Comparison of ENCODE assay signal across 7 cellular contexts in genomic region chr17:29572691-29573557, GRCh38. TPM values are rescaled to one million over a fixed set of nuclear protein-coding genes. Genes with fewer than 3 reads are reported as not detected.
DNase-seq lines count a peak whose midpoint lies in the region; ATAC-seq, FAIRE-seq and TF ChIP-seq lines count a peak whose summit lies in the region.

No MANE protein-coding gene starts in this region.

- peaks cover 10% of the 10 kb centered on the region for H3K23me2 ChIP-seq in H1 (ENCODE audit: low read depth, low read length)

- H3K9me3 ChIP-seq in H1 (ENCODE audit: insufficient read depth in 2 of 2, low read depth in 1 of 2, low read length in 1 of 2) = no peaks in the 10 kb centered on the region
- H3K9me3 ChIP-seq in mesodermal cell (ENCODE audit: control insufficient read depth, low read length) = no peaks in the 10 kb centered on the region
- no peaks in the 10 kb centered on the region for H3K9me3 ChIP-seq in transverse colon

- TF ChIP-seq RAD21 in H1 (IDR thresholded peaks at IDR 0.05 in 1 of 2, conservative IDR thresholded peaks at IDR 0.05 in 1 of 2; ENCODE audit: low read depth in 2 of 2, low read length in 2 of 2) = peak; percentile 41 to 57

- no peak overlapping the region for H2BK12ac ChIP-seq in H1 (ENCODE audit: low read depth, low read length)

- H2BK5ac ChIP-seq in H1 (ENCODE audit: low read depth, low read length) = no peak overlapping the region

- WGBS in H1 (ENCODE audit: extremely low coverage in 1 of 2, insufficient coverage in 1 of 2, insufficient read length in 1 of 2, insufficient replicate concordance in 2 of 2, low coverage in 1 of 2, low lambda C conversion rate in 2 of 2, missing lambda C conversion rate in 1 of 2), 2 experiments = 37% methylated on average over 31 of the region's 62 CpGs; no CpG with 5 or more reads in 1 of the 2 experiments
- 26 to 42% methylated on average over 23 to 34 of the region's 62 CpGs for WGBS in mesodermal cell (ENCODE audit: insufficient coverage in 2 of 2), 2 experiments
- WGBS in transverse colon (ENCODE audit: low coverage in 1 of 2), 2 donors = 66 to 69% methylated on average over 4 to 35 of the region's 62 CpGs

- H2BK120ac ChIP-seq in H1 (replicated peaks; ENCODE audit: low read depth, low read length) = no peak overlapping the region

- no peak overlapping the region for H2BK15ac ChIP-seq in H1 (ENCODE audit: low read length)

- H3K79me1 ChIP-seq in H1 (ENCODE audit: low read depth, low read length) = no peaks in the 10 kb centered on the region

- no peak overlapping the region for H2AFZ ChIP-seq in H1 (ENCODE audit: low read length)

- FAIRE-seq in H1 (lab: Jason Lieb, UNC) = no peak

- no peak overlapping the region for H3K4ac ChIP-seq in H1 (replicated peaks; ENCODE audit: insufficient read length, low read depth, low read length)

- in situ Hi-C loops in transverse colon (cut with MboI; ENCODE audit: low pct_ligation_motif_present in 1 of 4, low pct_unique_long_range_greater_than_20kb in 1 of 4, low sequenced_read_pairs in 3 of 4) = no loop called here

- DNase-seq in HCEC 1CT (peak; percentile 54), H1 (ENCODE audit: low read depth in 1 of 2, low spot score in 2 of 2) (peak in 1 of 2 experiments; percentile 85), transverse colon (peak; percentile 53), NCI-H446 (lab: John Stamatoyannopoulos, UW) (no peak)
- peak; percentile 61 to 67 for DNase-seq in activated CD4-positive, alpha-beta T cell treated with anti-CD3 and anti-CD28 coated beads for 4 hours

- H3K36me3 ChIP-seq in H1 (ENCODE audit: control insufficient read depth in 2 of 4, insufficient read depth in 4 of 4, low read length in 3 of 4) (peaks cover 5 to 26% (median 14%) of the 10 kb centered on the region in 4 experiments; a peak in 6 of 8 replicates), mesodermal cell (ENCODE audit: control insufficient read depth, insufficient read depth, low read length) (peaks cover 57% of the 10 kb centered on the region), transverse colon (peaks cover 0 to 12% (median 4%) of the 10 kb centered on the region in 4 donors)

- no peak overlapping the region for H4K91ac ChIP-seq in H1 (replicated peaks; ENCODE audit: insufficient read length, low read length)

- H3K23ac ChIP-seq in H1 (ENCODE audit: insufficient read length) = no peak overlapping the region

- ATAC-seq in GM18511 (IDR thresholded peaks at IDR 0.05; ENCODE audit: unreplicated experiment) = no peak

- TF ChIP-seq CTCF in H1 (IDR thresholded peaks at IDR 0.05; ENCODE audit: control extremely low read depth in 1 of 3, insufficient read depth in 1 of 3, low read depth in 1 of 3, low read length in 3 of 3) = peak; percentile 66 to 83 (median 72)
- TF ChIP-seq CTCF in transverse colon (IDR thresholded peaks at IDR 0.05) = peak; percentile 37 to 69 (median 55)

- no peak overlapping the region for H4K5ac ChIP-seq in H1 (ENCODE audit: insufficient read length, low read depth, low read length)

- TF ChIP-seq POLR2A in H1 (IDR thresholded peaks at IDR 0.05; ENCODE audit: control extremely low read depth in 1 of 2, low read depth in 2 of 2, low read length in 2 of 2) (no peak), transverse colon (IDR thresholded peaks at IDR 0.05) (no peak)

- H3K14ac ChIP-seq in H1 (ENCODE audit: insufficient read length) = no peak overlapping the region

- no peak overlapping the region for H2AK5ac ChIP-seq in H1 (ENCODE audit: low read depth, low read length)

- peak overlapping the region; percentile 65; the same call in 1 of the 2 replicates for H3K18ac ChIP-seq in H1 (ENCODE audit: extremely low read depth, low read length)

- peak overlapping the region; percentile 32 to 76; a peak in 3 of 4 replicates for H3K4me2 ChIP-seq in H1 (ENCODE audit: insufficient read depth in 1 of 2, low read depth in 2 of 2, low read length in 2 of 2)

- H4K20me1 ChIP-seq in H1 (replicated peaks in 1 of 2; ENCODE audit: control insufficient read depth in 1 of 2, insufficient read depth in 2 of 2, low read length in 2 of 2) = peaks cover 0 to 1% of the 10 kb centered on the region in 2 experiments

- peaks cover 0 to 11% (median 5%) of the 10 kb centered on the region in 4 experiments; a peak in 4 of 7 replicates for H3K27me3 ChIP-seq in H1 (replicated peaks in 1 of 4; ENCODE audit: control insufficient read depth in 3 of 4, extremely low read depth in 1 of 4, insufficient read depth in 3 of 4, low read length in 3 of 4)
- H3K27me3 ChIP-seq in transverse colon = no peaks in the 10 kb centered on the region

- peak overlapping the region in 1 of 4 experiments; percentile 54; a peak in 2 of 8 replicates for H3K4me3 ChIP-seq in H1 (ENCODE audit: extremely low read depth in 1 of 4, insufficient read depth in 2 of 4, low read depth in 3 of 4, low read length in 4 of 4)
- no peak overlapping the region for H3K4me3 ChIP-seq in mesodermal cell (ENCODE audit: extremely low read depth, insufficient read depth, low read length, poor library complexity, severe bottlenecking)
- H3K4me3 ChIP-seq in transverse colon = peak overlapping the region in 2 of 4 donors; percentile 13 to 39

- no peak overlapping the region for H2BK20ac ChIP-seq in H1 (ENCODE audit: low read length)

- no peak overlapping the region for H3K9ac ChIP-seq in H1 (replicated peaks in 1 of 4; ENCODE audit: extremely low read depth in 1 of 4, low read depth in 3 of 4, low read length in 3 of 4)

- H3K27ac ChIP-seq in H1 (ENCODE audit: low read depth, low read length) = no peak overlapping the region
- H3K27ac ChIP-seq in mesodermal cell (ENCODE audit: low read depth, low read length, severe bottlenecking) = peak overlapping the region; percentile 23
- peak overlapping the region in 2 of 4 donors; percentile 42 to 47 for H3K27ac ChIP-seq in transverse colon

- no peak overlapping the region for H3K56ac ChIP-seq in H1 (replicated peaks; ENCODE audit: insufficient read length, low read depth, low read length)

- H3K79me2 ChIP-seq in H1 (ENCODE audit: control insufficient read depth in 1 of 2, insufficient read depth in 2 of 2, low read length in 2 of 2) = no peaks in the 10 kb centered on the region

- H4K8ac ChIP-seq in H1 (ENCODE audit: extremely low read depth, insufficient read depth, low read length) = peak overlapping the region; percentile 78

- H3K4me1 ChIP-seq in H1 (replicated peaks in 1 of 4; ENCODE audit: control insufficient read depth in 3 of 4, insufficient read depth in 4 of 4, low read length in 3 of 4) (peaks cover 0 to 8% (median 6%) of the 10 kb centered on the region in 4 experiments; a peak in 5 of 7 replicates), mesodermal cell (ENCODE audit: control insufficient read depth, insufficient read depth, low read length, poor library complexity, severe bottlenecking) (peaks cover 6% of the 10 kb centered on the region), transverse colon (peaks cover 10 to 52% (median 34%) of the 10 kb centered on the region in 4 donors)

- POLR2A ChIA-PET in H1 (lab: Charles Lee; ENCODE audit: partially characterized antibody) = interaction anchor here (1.1 to 2.5 kb wide), 11 partner anchors 8 to 368 kb away, joined by 3 to 9 read pairs (median 3); partner anchors contain the start of genes ANKRD13B and NUFIP2

- no peak for TF ChIP-seq EP300 in H1 (IDR thresholded peaks at IDR 0.05; ENCODE audit: borderline replicate concordance in 1 of 2, low read depth in 2 of 2, low read length in 2 of 2)
- TF ChIP-seq EP300 in transverse colon (IDR thresholded peaks at IDR 0.05; ENCODE audit: low read depth) = no peak

- CTCF ChIA-PET in H1 (lab: Charles Lee; ENCODE audit: partially characterized antibody) = interaction anchor here (0.6 to 15.3 kb wide), 26 partner anchors 9 to 977 kb away, joined by 3 to 167 read pairs (median 4); partner anchors contain the start of genes ANKRD13B, CORO6 and TAOK1

- intact Hi-C loops in transverse colon (cut with DNase I; ENCODE audit: low total_unique reads) = no loop called here

RNA-seq across cellular contexts. Expression of gene TP53I13, which starts 4.4 kb away (rescaled TPM):
- total RNA-seq in H1 (2021; fragmentation: NEBNext Ultra II Directional; extraction: Animal tissue kit (Norgen Biotek cat#: 25700)) = 21.1 and 22.4 TPM in 2 replicates
- polyA plus RNA-seq in H1 (2011; rRNA removed) = 35.7 and 42.6 TPM in 2 replicates
- 33.3 TPM for polyA plus RNA-seq in H1 (2011; cell fraction: cytosol; rRNA removed)
- 97.5 TPM for polyA plus RNA-seq in H1 (2011; cell fraction: nucleus; rRNA removed)
- polyA plus RNA-seq in H1 (2012, experiment 1 of 2) = 13.5 to 25.6 TPM (median 22.3 TPM) in 4 replicates
- polyA plus RNA-seq in H1 (2012, experiment 2 of 2) = 20.0 TPM
- polyA plus RNA-seq in H1 (2013, experiment 1 of 2) = 26.9 TPM
- 24.1 TPM for polyA plus RNA-seq in H1 (2013, experiment 2 of 2)
- polyA minus RNA-seq in H1 (2011; rRNA and poly(A)+ RNA removed) = 6.4 and 7.7 TPM in 2 replicates
- 15.0 TPM for polyA minus RNA-seq in H1 (2011; cell fraction: cytosol; rRNA and poly(A)+ RNA removed)
- 31.3 TPM for polyA minus RNA-seq in H1 (2011; cell fraction: nucleus; rRNA and poly(A)+ RNA removed)
- polyA plus RNA-seq in mesodermal cell (2013, experiment 1 of 2) = 42.6 TPM
- polyA plus RNA-seq in mesodermal cell (2013, experiment 2 of 2) = 31.8 TPM
- 100 to 1,000 TPM in 1 of 4 donors, 10 to 100 TPM in 3; 47.8 to 144 (median 87.7) TPM for total RNA-seq in transverse colon

RNA-seq across cellular contexts. Expression of gene ABHD15, which starts 6.1 kb away (rescaled TPM):
- total RNA-seq in H1 (2021; fragmentation: NEBNext Ultra II Directional; extraction: Animal tissue kit (Norgen Biotek cat#: 25700)) = 1.6 and 1.7 TPM in 2 replicates
- polyA plus RNA-seq in H1 (2011; rRNA removed) = 0.88 and 1.2 TPM in 2 replicates
- 1.2 TPM for polyA plus RNA-seq in H1 (2011; cell fraction: cytosol; rRNA removed)
- 1.6 TPM for polyA plus RNA-seq in H1 (2011; cell fraction: nucleus; rRNA removed)
- 1.3 to 1.6 TPM (median 1.5 TPM) in 4 replicates for polyA plus RNA-seq in H1 (2012, experiment 1 of 2)
- 1.9 TPM for polyA plus RNA-seq in H1 (2012, experiment 2 of 2)
- polyA plus RNA-seq in H1 (2013, experiment 1 of 2) = 1.3 TPM
- polyA plus RNA-seq in H1 (2013, experiment 2 of 2) = 1.3 TPM
- 1.8 and 2.1 TPM in 2 replicates for polyA minus RNA-seq in H1 (2011; rRNA and poly(A)+ RNA removed)
- polyA minus RNA-seq in H1 (2011; cell fraction: cytosol; rRNA and poly(A)+ RNA removed) = 1.4 TPM
- 3.0 TPM for polyA minus RNA-seq in H1 (2011; cell fraction: nucleus; rRNA and poly(A)+ RNA removed)
- 1.4 TPM for polyA plus RNA-seq in mesodermal cell (2013, experiment 1 of 2)
- 1.5 TPM for polyA plus RNA-seq in mesodermal cell (2013, experiment 2 of 2)
- total RNA-seq in transverse colon = 10 to 100 TPM; 18.7 to 38.0 (median 24.6) TPM

RNA-seq across cellular contexts. Expression of gene GIT1, which starts 16.5 kb away (rescaled TPM):
- 60.6 and 62.4 TPM in 2 replicates for total RNA-seq in H1 (2021; fragmentation: NEBNext Ultra II Directional; extraction: Animal tissue kit (Norgen Biotek cat#: 25700))
- 63.0 and 80.7 TPM in 2 replicates for polyA plus RNA-seq in H1 (2011; rRNA removed)
- 43.3 TPM for polyA plus RNA-seq in H1 (2011; cell fraction: cytosol; rRNA removed)
- polyA plus RNA-seq in H1 (2011; cell fraction: nucleus; rRNA removed) = 93.3 TPM
- 36.7 to 55.7 TPM (median 48.9 TPM) in 4 replicates for polyA plus RNA-seq in H1 (2012, experiment 1 of 2)
- 54.3 TPM for polyA plus RNA-seq in H1 (2012, experiment 2 of 2)
- polyA plus RNA-seq in H1 (2013, experiment 1 of 2) = 45.0 TPM
- 45.5 TPM for polyA plus RNA-seq in H1 (2013, experiment 2 of 2)
- 45.9 and 62.5 TPM in 2 replicates for polyA minus RNA-seq in H1 (2011; rRNA and poly(A)+ RNA removed)
- polyA minus RNA-seq in H1 (2011; cell fraction: cytosol; rRNA and poly(A)+ RNA removed) = 42.9 TPM
- polyA minus RNA-seq in H1 (2011; cell fraction: nucleus; rRNA and poly(A)+ RNA removed) = 55.6 TPM
- 57.7 TPM for polyA plus RNA-seq in mesodermal cell (2013, experiment 1 of 2)
- polyA plus RNA-seq in mesodermal cell (2013, experiment 2 of 2) = 43.1 TPM
- total RNA-seq in transverse colon = 10 to 100 TPM; 39.2 to 71.8 (median 41.3) TPM

RNA-seq across cellular contexts. Expression of gene ANKRD13B, which starts 20.0 kb away (rescaled TPM):
- total RNA-seq in H1 (2021; fragmentation: NEBNext Ultra II Directional; extraction: Animal tissue kit (Norgen Biotek cat#: 25700)) = 41.0 and 48.5 TPM in 2 replicates
- polyA plus RNA-seq in H1 (2011; rRNA removed) = 16.4 and 30.3 TPM in 2 replicates
- 17.6 TPM for polyA plus RNA-seq in H1 (2011; cell fraction: cytosol; rRNA removed)
- polyA plus RNA-seq in H1 (2011; cell fraction: nucleus; rRNA removed) = 167 TPM
- 25.6 to 40.3 TPM (median 33.5 TPM) in 4 replicates for polyA plus RNA-seq in H1 (2012, experiment 1 of 2)
- 22.3 TPM for polyA plus RNA-seq in H1 (2012, experiment 2 of 2)
- 21.9 TPM for polyA plus RNA-seq in H1 (2013, experiment 1 of 2)
- 20.2 TPM for polyA plus RNA-seq in H1 (2013, experiment 2 of 2)
- polyA minus RNA-seq in H1 (2011; rRNA and poly(A)+ RNA removed) = 7.7 and 13.1 TPM in 2 replicates
- 22.4 TPM for polyA minus RNA-seq in H1 (2011; cell fraction: cytosol; rRNA and poly(A)+ RNA removed)
- 33.4 TPM for polyA minus RNA-seq in H1 (2011; cell fraction: nucleus; rRNA and poly(A)+ RNA removed)
- polyA plus RNA-seq in mesodermal cell (2013, experiment 1 of 2) = 10.7 TPM
- polyA plus RNA-seq in mesodermal cell (2013, experiment 2 of 2) = 5.9 TPM
- total RNA-seq in transverse colon = 1 to 10 TPM; 2.9 to 8.6 (median 5.6) TPM

RNA-seq across cellular contexts. Expression of gene CORO6, which starts 49.8 kb away (rescaled TPM):
- 2.1 and 2.5 TPM in 2 replicates for total RNA-seq in H1 (2021; fragmentation: NEBNext Ultra II Directional; extraction: Animal tissue kit (Norgen Biotek cat#: 25700))
- 8.6 and 13.3 TPM in 2 replicates for polyA plus RNA-seq in H1 (2011; rRNA removed)
- 10.9 TPM for polyA plus RNA-seq in H1 (2011; cell fraction: cytosol; rRNA removed)
- 106 TPM for polyA plus RNA-seq in H1 (2011; cell fraction: nucleus; rRNA removed)
- polyA plus RNA-seq in H1 (2012, experiment 1 of 2) = 3.1 to 6.2 TPM (median 5.5 TPM) in 4 replicates
- 3.1 TPM for polyA plus RNA-seq in H1 (2012, experiment 2 of 2)
- 3.6 TPM for polyA plus RNA-seq in H1 (2013, experiment 1 of 2)
- polyA plus RNA-seq in H1 (2013, experiment 2 of 2) = 3.3 TPM
- polyA minus RNA-seq in H1 (2011; rRNA and poly(A)+ RNA removed) = 7.3 and 10.4 TPM in 2 replicates
- 3.2 TPM for polyA minus RNA-seq in H1 (2011; cell fraction: cytosol; rRNA and poly(A)+ RNA removed)
- 10.5 TPM for polyA minus RNA-seq in H1 (2011; cell fraction: nucleus; rRNA and poly(A)+ RNA removed)
- 21.6 TPM for polyA plus RNA-seq in mesodermal cell (2013, experiment 1 of 2)
- 16.5 TPM for polyA plus RNA-seq in mesodermal cell (2013, experiment 2 of 2)
- 10 to 100 TPM; 12.2 to 37.4 (median 13.9) TPM for total RNA-seq in transverse colon

Comparison
In these comparisons a context has a peak if more than half of its experiments do, and no peak if none do; other contexts are left out.
1. DNase-seq: peak in HCEC 1CT (single experiment), activated CD4-positive, alpha-beta T cell treated with anti-CD3 and anti-CD28 coated beads for 4 hours (2 of 2) and transverse colon (single experiment); none in NCI-H446 (0 of 2).